In genomic region chr15:85412956-85413854, GRCh38 we compare ENCODE assay signal across 1 cellular context.
TF ChIP-seq lines count a peak whose summit lies in the region.

No MANE protein-coding gene starts in this region.

TF ChIP-seq in GM12878, 131 proteins besides CTCF, POLR2A, EP300 and RAD21 (continued from another document and continues in another):
- TF ChIP-seq, protein P1, sequence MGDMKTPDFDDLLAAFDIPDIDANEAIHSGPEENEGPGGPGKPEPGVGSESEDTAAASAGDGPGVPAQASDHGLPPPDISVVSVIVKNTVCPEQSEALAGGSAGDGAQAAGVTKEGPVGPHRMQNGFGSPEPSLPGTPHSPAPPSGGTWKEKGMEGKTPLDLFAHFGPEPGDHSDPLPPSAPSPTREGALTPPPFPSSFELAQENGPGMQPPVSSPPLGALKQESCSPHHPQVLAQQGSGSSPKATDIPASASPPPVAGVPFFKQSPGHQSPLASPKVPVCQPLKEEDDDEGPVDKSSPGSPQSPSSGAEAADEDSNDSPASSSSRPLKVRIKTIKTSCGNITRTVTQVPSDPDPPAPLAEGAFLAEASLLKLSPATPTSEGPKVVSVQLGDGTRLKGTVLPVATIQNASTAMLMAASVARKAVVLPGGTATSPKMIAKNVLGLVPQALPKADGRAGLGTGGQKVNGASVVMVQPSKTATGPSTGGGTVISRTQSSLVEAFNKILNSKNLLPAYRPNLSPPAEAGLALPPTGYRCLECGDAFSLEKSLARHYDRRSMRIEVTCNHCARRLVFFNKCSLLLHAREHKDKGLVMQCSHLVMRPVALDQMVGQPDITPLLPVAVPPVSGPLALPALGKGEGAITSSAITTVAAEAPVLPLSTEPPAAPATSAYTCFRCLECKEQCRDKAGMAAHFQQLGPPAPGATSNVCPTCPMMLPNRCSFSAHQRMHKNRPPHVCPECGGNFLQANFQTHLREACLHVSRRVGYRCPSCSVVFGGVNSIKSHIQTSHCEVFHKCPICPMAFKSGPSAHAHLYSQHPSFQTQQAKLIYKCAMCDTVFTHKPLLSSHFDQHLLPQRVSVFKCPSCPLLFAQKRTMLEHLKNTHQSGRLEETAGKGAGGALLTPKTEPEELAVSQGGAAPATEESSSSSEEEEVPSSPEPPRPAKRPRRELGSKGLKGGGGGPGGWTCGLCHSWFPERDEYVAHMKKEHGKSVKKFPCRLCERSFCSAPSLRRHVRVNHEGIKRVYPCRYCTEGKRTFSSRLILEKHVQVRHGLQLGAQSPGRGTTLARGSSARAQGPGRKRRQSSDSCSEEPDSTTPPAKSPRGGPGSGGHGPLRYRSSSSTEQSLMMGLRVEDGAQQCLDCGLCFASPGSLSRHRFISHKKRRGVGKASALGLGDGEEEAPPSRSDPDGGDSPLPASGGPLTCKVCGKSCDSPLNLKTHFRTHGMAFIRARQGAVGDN (IDR thresholded peaks at IDR 0.05) = peak; percentile 63
- no peak for TF ChIP-seq KAT2A (conservative IDR thresholded peaks at IDR 0.05; ENCODE audit: control insufficient read depth, low read depth, low read length)
- peak; percentile 78 for TF ChIP-seq RELB (IDR thresholded peaks at IDR 0.05; ENCODE audit: low read depth)
- TF ChIP-seq RBBP5 (conservative IDR thresholded peaks at IDR 0.05) = no peak
- TF ChIP-seq CREM (IDR thresholded peaks at IDR 0.05; ENCODE audit: low read depth) = peak; percentile 90
- no peak for TF ChIP-seq E4F1 (IDR thresholded peaks at IDR 0.05; ENCODE audit: borderline replicate concordance, partially characterized antibody)
- no peak for TF ChIP-seq ZNF384 (IDR thresholded peaks at IDR 0.05; ENCODE audit: borderline replicate concordance, low read depth, low read length)
- peak; percentile 90 for TF ChIP-seq BCL11A (IDR thresholded peaks at IDR 0.05; ENCODE audit: low read depth, low read length)
- peak; percentile 83 for TF ChIP-seq CBX5 (IDR thresholded peaks at IDR 0.05; ENCODE audit: low read depth)
- TF ChIP-seq BCLAF1 (IDR thresholded peaks at IDR 0.05) = no peak
- no peak for TF ChIP-seq TARDBP (IDR thresholded peaks at IDR 0.05; ENCODE audit: borderline replicate concordance)
- peak; percentile 86 for TF ChIP-seq MTA2 (IDR thresholded peaks at IDR 0.05; ENCODE audit: low read depth)
- no peak for TF ChIP-seq SMAD1 (IDR thresholded peaks at IDR 0.05; ENCODE audit: low read depth, partially characterized antibody)
- TF ChIP-seq, protein P2, sequence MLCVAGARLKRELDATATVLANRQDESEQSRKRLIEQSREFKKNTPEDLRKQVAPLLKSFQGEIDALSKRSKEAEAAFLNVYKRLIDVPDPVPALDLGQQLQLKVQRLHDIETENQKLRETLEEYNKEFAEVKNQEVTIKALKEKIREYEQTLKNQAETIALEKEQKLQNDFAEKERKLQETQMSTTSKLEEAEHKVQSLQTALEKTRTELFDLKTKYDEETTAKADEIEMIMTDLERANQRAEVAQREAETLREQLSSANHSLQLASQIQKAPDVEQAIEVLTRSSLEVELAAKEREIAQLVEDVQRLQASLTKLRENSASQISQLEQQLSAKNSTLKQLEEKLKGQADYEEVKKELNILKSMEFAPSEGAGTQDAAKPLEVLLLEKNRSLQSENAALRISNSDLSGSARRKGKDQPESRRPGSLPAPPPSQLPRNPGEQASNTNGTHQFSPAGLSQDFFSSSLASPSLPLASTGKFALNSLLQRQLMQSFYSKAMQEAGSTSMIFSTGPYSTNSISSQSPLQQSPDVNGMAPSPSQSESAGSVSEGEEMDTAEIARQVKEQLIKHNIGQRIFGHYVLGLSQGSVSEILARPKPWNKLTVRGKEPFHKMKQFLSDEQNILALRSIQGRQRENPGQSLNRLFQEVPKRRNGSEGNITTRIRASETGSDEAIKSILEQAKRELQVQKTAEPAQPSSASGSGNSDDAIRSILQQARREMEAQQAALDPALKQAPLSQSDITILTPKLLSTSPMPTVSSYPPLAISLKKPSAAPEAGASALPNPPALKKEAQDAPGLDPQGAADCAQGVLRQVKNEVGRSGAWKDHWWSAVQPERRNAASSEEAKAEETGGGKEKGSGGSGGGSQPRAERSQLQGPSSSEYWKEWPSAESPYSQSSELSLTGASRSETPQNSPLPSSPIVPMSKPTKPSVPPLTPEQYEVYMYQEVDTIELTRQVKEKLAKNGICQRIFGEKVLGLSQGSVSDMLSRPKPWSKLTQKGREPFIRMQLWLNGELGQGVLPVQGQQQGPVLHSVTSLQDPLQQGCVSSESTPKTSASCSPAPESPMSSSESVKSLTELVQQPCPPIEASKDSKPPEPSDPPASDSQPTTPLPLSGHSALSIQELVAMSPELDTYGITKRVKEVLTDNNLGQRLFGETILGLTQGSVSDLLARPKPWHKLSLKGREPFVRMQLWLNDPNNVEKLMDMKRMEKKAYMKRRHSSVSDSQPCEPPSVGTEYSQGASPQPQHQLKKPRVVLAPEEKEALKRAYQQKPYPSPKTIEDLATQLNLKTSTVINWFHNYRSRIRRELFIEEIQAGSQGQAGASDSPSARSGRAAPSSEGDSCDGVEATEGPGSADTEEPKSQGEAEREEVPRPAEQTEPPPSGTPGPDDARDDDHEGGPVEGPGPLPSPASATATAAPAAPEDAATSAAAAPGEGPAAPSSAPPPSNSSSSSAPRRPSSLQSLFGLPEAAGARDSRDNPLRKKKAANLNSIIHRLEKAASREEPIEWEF (IDR thresholded peaks at IDR 0.05; ENCODE audit: insufficient replicate concordance, low read depth, low read length) = peak; percentile 54
- TF ChIP-seq BRCA1 (IDR thresholded peaks at IDR 0.05; ENCODE audit: low read depth, low read length) = no peak
- TF ChIP-seq, protein P3, sequence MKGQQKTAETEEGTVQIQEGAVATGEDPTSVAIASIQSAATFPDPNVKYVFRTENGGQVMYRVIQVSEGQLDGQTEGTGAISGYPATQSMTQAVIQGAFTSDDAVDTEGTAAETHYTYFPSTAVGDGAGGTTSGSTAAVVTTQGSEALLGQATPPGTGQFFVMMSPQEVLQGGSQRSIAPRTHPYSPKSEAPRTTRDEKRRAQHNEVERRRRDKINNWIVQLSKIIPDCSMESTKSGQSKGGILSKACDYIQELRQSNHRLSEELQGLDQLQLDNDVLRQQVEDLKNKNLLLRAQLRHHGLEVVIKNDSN (IDR thresholded peaks at IDR 0.05; ENCODE audit: borderline replicate concordance, extremely low read length, insufficient read depth, low read depth, low read length) = peak; percentile 63
- peak in 1 of 2 experiments; percentile 99; a peak in 2 of 4 replicates for TF ChIP-seq ETV6 (conservative IDR thresholded peaks at IDR 0.05 in 1 of 2, IDR thresholded peaks at IDR 0.05 in 1 of 2; ENCODE audit: borderline replicate concordance in 1 of 2, low read depth in 1 of 2)
- TF ChIP-seq, protein P4, sequence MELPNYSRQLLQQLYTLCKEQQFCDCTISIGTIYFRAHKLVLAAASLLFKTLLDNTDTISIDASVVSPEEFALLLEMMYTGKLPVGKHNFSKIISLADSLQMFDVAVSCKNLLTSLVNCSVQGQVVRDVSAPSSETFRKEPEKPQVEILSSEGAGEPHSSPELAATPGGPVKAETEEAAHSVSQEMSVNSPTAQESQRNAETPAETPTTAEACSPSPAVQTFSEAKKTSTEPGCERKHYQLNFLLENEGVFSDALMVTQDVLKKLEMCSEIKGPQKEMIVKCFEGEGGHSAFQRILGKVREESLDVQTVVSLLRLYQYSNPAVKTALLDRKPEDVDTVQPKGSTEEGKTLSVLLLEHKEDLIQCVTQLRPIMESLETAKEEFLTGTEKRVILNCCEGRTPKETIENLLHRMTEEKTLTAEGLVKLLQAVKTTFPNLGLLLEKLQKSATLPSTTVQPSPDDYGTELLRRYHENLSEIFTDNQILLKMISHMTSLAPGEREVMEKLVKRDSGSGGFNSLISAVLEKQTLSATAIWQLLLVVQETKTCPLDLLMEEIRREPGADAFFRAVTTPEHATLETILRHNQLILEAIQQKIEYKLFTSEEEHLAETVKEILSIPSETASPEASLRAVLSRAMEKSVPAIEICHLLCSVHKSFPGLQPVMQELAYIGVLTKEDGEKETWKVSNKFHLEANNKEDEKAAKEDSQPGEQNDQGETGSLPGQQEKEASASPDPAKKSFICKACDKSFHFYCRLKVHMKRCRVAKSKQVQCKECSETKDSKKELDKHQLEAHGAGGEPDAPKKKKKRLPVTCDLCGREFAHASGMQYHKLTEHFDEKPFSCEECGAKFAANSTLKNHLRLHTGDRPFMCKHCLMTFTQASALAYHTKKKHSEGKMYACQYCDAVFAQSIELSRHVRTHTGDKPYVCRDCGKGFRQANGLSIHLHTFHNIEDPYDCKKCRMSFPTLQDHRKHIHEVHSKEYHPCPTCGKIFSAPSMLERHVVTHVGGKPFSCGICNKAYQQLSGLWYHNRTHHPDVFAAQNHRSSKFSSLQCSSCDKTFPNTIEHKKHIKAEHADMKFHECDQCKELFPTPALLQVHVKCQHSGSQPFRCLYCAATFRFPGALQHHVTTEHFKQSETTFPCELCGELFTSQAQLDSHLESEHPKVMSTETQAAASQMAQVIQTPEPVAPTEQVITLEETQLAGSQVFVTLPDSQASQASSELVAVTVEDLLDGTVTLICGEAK (IDR thresholded peaks at IDR 0.05; ENCODE audit: borderline replicate concordance) = no peak; the same call in 1 of the 2 replicates
- no peak for TF ChIP-seq HDGF (IDR thresholded peaks at IDR 0.05)
- peak; percentile 98 for TF ChIP-seq IRF4 (IDR thresholded peaks at IDR 0.05; ENCODE audit: low read depth, low read length)
- TF ChIP-seq, protein P5, sequence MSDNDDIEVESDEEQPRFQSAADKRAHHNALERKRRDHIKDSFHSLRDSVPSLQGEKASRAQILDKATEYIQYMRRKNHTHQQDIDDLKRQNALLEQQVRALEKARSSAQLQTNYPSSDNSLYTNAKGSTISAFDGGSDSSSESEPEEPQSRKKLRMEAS (IDR thresholded peaks at IDR 0.05; ENCODE audit: low read depth, low read length) = peak; percentile 79
- peak; percentile 87; the same call in 2 of the 3 replicates for TF ChIP-seq POU2F2 (IDR thresholded peaks at IDR 0.05; ENCODE audit: borderline replicate concordance, low read depth, low read length)
- no peak for TF ChIP-seq SUZ12 (IDR thresholded peaks at IDR 0.05; ENCODE audit: unreplicated experiment)
- TF ChIP-seq, protein P6, sequence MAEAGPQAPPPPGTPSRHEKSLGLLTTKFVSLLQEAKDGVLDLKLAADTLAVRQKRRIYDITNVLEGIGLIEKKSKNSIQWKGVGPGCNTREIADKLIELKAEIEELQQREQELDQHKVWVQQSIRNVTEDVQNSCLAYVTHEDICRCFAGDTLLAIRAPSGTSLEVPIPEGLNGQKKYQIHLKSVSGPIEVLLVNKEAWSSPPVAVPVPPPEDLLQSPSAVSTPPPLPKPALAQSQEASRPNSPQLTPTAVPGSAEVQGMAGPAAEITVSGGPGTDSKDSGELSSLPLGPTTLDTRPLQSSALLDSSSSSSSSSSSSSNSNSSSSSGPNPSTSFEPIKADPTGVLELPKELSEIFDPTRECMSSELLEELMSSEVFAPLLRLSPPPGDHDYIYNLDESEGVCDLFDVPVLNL (IDR thresholded peaks at IDR 0.05; ENCODE audit: low read depth, low read length) = no peak
- TF ChIP-seq NRF1 (conservative IDR thresholded peaks at IDR 0.05; ENCODE audit: low read depth, low read length) = no peak
- peak; percentile 88 for TF ChIP-seq JUND (IDR thresholded peaks at IDR 0.05; ENCODE audit: low read depth, low read length)
- peak; percentile 82; the same call in 1 of the 2 replicates for TF ChIP-seq TCF3 (IDR thresholded peaks at IDR 0.05; ENCODE audit: borderline replicate concordance, insufficient read depth, low read depth, low read length)
- peak; percentile 91 for TF ChIP-seq ATF7 (IDR thresholded peaks at IDR 0.05; ENCODE audit: low read depth)
- 0 out of 2 replicates have a peak, but pooled peaks have one; percentile 27 for TF ChIP-seq TAF1 (IDR thresholded peaks at IDR 0.05; ENCODE audit: borderline replicate concordance, low read depth, low read length)
